ENCODE assay signal across 16 cellular contexts in the genomic region with DNA sequence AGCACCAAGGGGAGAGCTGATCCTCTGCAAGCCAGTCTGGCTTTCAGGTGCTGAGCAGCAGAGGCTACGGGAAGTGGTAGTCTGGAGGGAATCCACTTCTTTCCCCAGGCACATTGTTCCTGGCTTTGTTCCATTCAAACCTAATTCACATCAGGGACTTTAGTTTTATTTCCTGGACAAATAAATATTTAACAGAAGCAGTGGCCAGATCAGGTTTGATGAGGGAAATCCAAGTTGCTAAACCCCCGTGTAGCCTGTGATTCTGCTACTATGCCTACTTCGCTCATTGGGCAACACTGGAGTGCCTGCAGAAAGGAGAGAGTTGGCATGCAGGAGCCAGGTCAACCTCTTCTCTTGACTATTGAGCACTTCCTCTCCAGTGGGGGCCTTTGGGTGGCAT.
"Had no signal": no experiment of that assay in that cellular context is flagged by ENCODE, and none has a peak within 500 bp of the region (broad histone marks: within the 10 kb centered on the region; RNA-seq: fewer than 3 reads in every experiment).

No MANE protein-coding gene starts in this region.

- H3K36me3 ChIP-seq: gastrocnemius medialis, right atrium auricular region, suprapubic skin, thyroid gland had no signal

- H3K27ac ChIP-seq: gastrocnemius medialis, right atrium auricular region, suprapubic skin, thyroid gland had no signal

- H3K4me1 ChIP-seq: right atrium auricular region, suprapubic skin, thyroid gland had no signal

- H3K4me3 ChIP-seq: gastrocnemius medialis, right atrium auricular region, smooth muscle cell, suprapubic skin, thyroid gland had no signal

- H3K4me1 Mint-ChIP-seq: immature natural killer cell, nephron progenitor cell had no signal

- H3K27ac Mint-ChIP-seq: immature natural killer cell; naive thymus-derived CD4-positive, alpha-beta T cell; nephron progenitor cell; type B pancreatic cell had no signal

- H3K9me3 ChIP-seq: gastrocnemius medialis, right atrium auricular region, suprapubic skin, thyroid gland had no signal

- ATAC-seq: esophagus mucosa; gastrocnemius medialis; naive thymus-derived CD4-positive, alpha-beta T cell had no signal

- H3K27me3 ChIP-seq: gastrocnemius medialis, right atrium auricular region, suprapubic skin, thyroid gland had no signal

- DNase-seq: effector memory CD4-positive, alpha-beta T cell; gastrocnemius medialis; glutamatergic neuron; immature natural killer cell; mesenchymal stem cell; naive thymus-derived CD4-positive, alpha-beta T cell; nephron progenitor cell; posterior cingulate gyrus; stimulated activated CD4-positive, alpha-beta T cell treated with anti-CD3 and anti-CD28 coated beads, Interleukin-2, amount 100 ng/mL, for 48 hours; stimulated activated naive CD4-positive, alpha-beta T cell treated with Interleukin-2 at 50 U/mL for 16 hours; thyroid gland had no signal

- H3K36me3 Mint-ChIP-seq: type B pancreatic cell had no signal

- H3K27me3 Mint-ChIP-seq: type B pancreatic cell had no signal

- H3K4me3 Mint-ChIP-seq: immature natural killer cell; naive thymus-derived CD4-positive, alpha-beta T cell; nephron progenitor cell; type B pancreatic cell had no signal
